8 cellular contexts compared by ENCODE assay signal in the genomic region with DNA sequence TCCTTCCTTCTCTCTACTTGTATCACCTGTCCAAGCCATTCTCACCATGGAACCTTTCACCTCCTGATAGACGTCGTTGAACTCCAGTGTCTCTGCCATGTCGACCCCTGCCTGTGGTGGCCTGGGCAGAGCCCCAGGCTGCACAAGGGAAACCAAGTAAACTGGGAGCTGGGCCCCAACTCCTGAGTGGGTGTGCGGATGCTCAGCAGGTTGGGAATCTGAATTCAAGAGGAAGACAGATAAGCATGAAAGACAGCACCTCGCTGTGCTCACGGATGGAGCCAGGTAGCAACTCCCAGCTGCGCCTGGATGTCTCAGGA. TPM values are rescaled to one million over a fixed set of nuclear protein-coding genes. Genes with fewer than 3 reads are reported as not detected.
DNase-seq lines count a peak whose midpoint lies in the region; ATAC-seq and TF ChIP-seq lines count a peak whose summit lies in the region.

No MANE protein-coding gene starts in this region.

- H3K4me1 ChIP-seq in SJSA1 (replicated peaks) = peaks cover 14% of the 10 kb centered on the region
- H3K4me1 ChIP-seq in gastroesophageal sphincter = peaks cover 0 to 34% (median 14%) of the 10 kb centered on the region in 3 donors
- H3K4me1 ChIP-seq in spleen = peaks cover 0 to 35% (median 22%) of the 10 kb centered on the region in 6 donors

- H3K9me3 ChIP-seq in SJSA1 (replicated peaks) (no peaks in the 10 kb centered on the region), gastroesophageal sphincter (no peaks in the 10 kb centered on the region), spleen (no peaks in the 10 kb centered on the region)

- intact Hi-C loops in spleen (cut with DNase I; ENCODE audit: low total_unique reads) = no loop called here

- H3K27me3 ChIP-seq in SJSA1 (replicated peaks) (0 out of 2 replicates have a peak, but pooled peaks cover under 1% of the 10 kb centered on the region), gastroesophageal sphincter (peaks cover 8% of the 10 kb centered on the region), spleen (replicated peaks in 1 of 7) (no peaks in the 10 kb centered on the region)

- TF ChIP-seq POLR2A in gastroesophageal sphincter (IDR thresholded peaks at IDR 0.05) (no peak), spleen (IDR thresholded peaks at IDR 0.05) (no peak)

- H3K36me3 ChIP-seq in SJSA1 (peaks cover 55% of the 10 kb centered on the region), gastroesophageal sphincter (peaks cover 0 to 43% of the 10 kb centered on the region in 2 donors), spleen (peaks cover 0 to 45% (median 34%) of the 10 kb centered on the region in 6 donors)

- H3K4me3 ChIP-seq in SJSA1 (peak overlapping the region; percentile 67), gastroesophageal sphincter (peak overlapping the region; percentile 62 to 76), spleen (peak overlapping the region; percentile 63 to 97 (median 78))

- no peak for TF ChIP-seq EP300 in gastroesophageal sphincter (IDR thresholded peaks at IDR 0.05)

- peak overlapping the region; percentile 86 for H3K27ac ChIP-seq in SJSA1
- peak overlapping the region; percentile 65 to 93 (median 88) for H3K27ac ChIP-seq in gastroesophageal sphincter
- H3K27ac ChIP-seq in spleen = peak overlapping the region in 7 of 8 donors; percentile 87 to 96 (median 91)

- no peak for DNase-seq in SJSA1 (ENCODE audit: low read depth in 1 of 2, low spot score in 2 of 2)
- DNase-seq in spleen = no peak
- no peak for DNase-seq in AG08395 (ENCODE audit: low spot score)
- DNase-seq in 8988T = no peak
- DNase-seq in activated CD4-positive, alpha-beta T cell treated with anti-CD3 and anti-CD28 coated beads, Interleukin-2, amount 50 U/mL, for 48 hours = no peak
- no peak for DNase-seq in T-helper 9 cell

- 40% methylated on average over 1 of the region's 7 CpGs; no CpG with 5 or more reads in 1 of the 2 donors for WGBS in gastroesophageal sphincter (ENCODE audit: low coverage in 1 of 2), 2 donors
- WGBS in spleen, 5 donors = 4 to 15% (median 8%) methylated on average over 7 of the region's 7 CpGs

- ATAC-seq in GM21576 (IDR thresholded peaks at IDR 0.05; ENCODE audit: unreplicated experiment) (peak; percentile 1), gastroesophageal sphincter (no peak)

- TF ChIP-seq CTCF in gastroesophageal sphincter (IDR thresholded peaks at IDR 0.05) (no peak), spleen (IDR thresholded peaks at IDR 0.05 in 8 of 11, conservative IDR thresholded peaks at IDR 0.05 in 3 of 11) (no peak)

RNA-seq across cellular contexts. Expression of a gene that starts 0.7 kb away (rescaled TPM):
- 133 and 186 TPM in 2 replicates for total RNA-seq in SJSA1 (2014; rRNA removed; shearing (Covaris generic))
- total RNA-seq in gastroesophageal sphincter (100 to 1,000 TPM in 1 of 4 donors, 10 to 100 TPM in 3; 66.0 to 101 (median 79.8) TPM), spleen (10 to 100 TPM; 41.9 to 67.1 (median 53.1) TPM)
- 10 to 100 TPM; 35.5 to 52.0 (median 42.6) TPM for polyA plus RNA-seq in spleen

RNA-seq across cellular contexts. Expression of a gene that starts 3.2 kb away (rescaled TPM):
- total RNA-seq in SJSA1 (2014; rRNA removed; shearing (Covaris generic)) = not detected in 2 replicates
- total RNA-seq in gastroesophageal sphincter (under 1 TPM in 1 of 4 donors, not detected in 3; 0.69 TPM), spleen (not detected)
- not detected for polyA plus RNA-seq in spleen

RNA-seq across cellular contexts. Expression of a gene that starts 10.2 kb away (rescaled TPM):
- 27.1 and 32.1 TPM in 2 replicates for total RNA-seq in SJSA1 (2014; rRNA removed; shearing (Covaris generic))
- 100 to 1,000 TPM in 2 of 4 donors, 10 to 100 TPM in 2; 95.6 to 130 (median 108) TPM for total RNA-seq in gastroesophageal sphincter
- 100 to 1,000 TPM in 1 of 7 donors, 10 to 100 TPM in 6; 30.5 to 126 (median 48.5) TPM for total RNA-seq in spleen
- 10 to 100 TPM; 19.8 to 51.6 (median 21.7) TPM for polyA plus RNA-seq in spleen

RNA-seq across cellular contexts. Expression of a gene that starts 46.0 kb away (rescaled TPM):
- total RNA-seq in SJSA1 (2014; rRNA removed; shearing (Covaris generic)) = not detected in 2 replicates
- total RNA-seq in gastroesophageal sphincter (not detected), spleen (1 to 10 TPM in 5 of 7 donors, under 1 TPM in 1, not detected in 1; 0.58 to 5.1 (median 2.7) TPM)
- under 1 TPM; 0.36 to 0.83 (median 0.43) TPM for polyA plus RNA-seq in spleen

RNA-seq across cellular contexts. Expression of a gene that starts 55.5 kb away (rescaled TPM):
- total RNA-seq in SJSA1 (2014; rRNA removed; shearing (Covaris generic)) = not detected in 2 replicates
- total RNA-seq in gastroesophageal sphincter (not detected), spleen (10 to 100 TPM in 1 of 7 donors, 1 to 10 TPM in 5, not detected in 1; 1.4 to 10.5 (median 4.5) TPM)
- 1 to 10 TPM; 2.3 to 4.0 (median 2.5) TPM for polyA plus RNA-seq in spleen
